In genomic region chr1:232687304-232687703, GRCh38 we compare ENCODE assay signal across 1 cellular context.
TF ChIP-seq lines count a peak whose summit lies in the region.

No MANE protein-coding gene starts in this region.

TF ChIP-seq in HepG2, 621 proteins besides CTCF, POLR2A, EP300 and RAD21 (continued from another document):
- TF ChIP-seq IRF1 (CRISPR knock-in tag; IDR thresholded peaks at IDR 0.05; ENCODE audit: low read depth) = no peak
